ENCODE assay signal across 26 cellular contexts in the genomic region with DNA sequence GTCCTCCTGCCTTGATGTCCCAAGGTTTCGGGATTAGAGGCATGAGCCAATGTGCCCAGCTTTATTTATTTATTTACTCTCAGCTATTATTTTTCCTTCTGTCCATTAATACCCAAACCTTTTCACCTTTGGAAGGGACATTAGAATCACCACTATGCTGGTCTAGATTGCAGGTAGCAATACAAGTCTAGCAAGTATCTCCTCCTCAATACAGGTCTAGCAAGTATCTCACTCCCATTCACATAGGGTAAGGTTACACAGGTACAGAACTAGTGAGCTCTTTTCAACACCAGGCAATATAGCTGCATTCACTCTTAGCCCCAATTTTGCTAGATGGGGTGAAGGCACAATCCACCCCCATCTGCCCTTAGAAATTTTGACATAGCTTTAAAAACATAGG.
"Had no signal": no experiment of that assay in that cellular context is flagged by ENCODE, and none has a peak within 500 bp of the region (broad histone marks: within the 10 kb centered on the region; RNA-seq: fewer than 3 reads in every experiment).

No MANE protein-coding gene starts in this region.

- ATAC-seq: natural killer cell; right lobe of liver; stimulated activated memory B cell treated with anti-CD40 and anti-IgM and Interleukin-4, amounts not matched to agents 10 μg/mL and 1 μg/mL and 100 μg/mL, for 72 hours; stimulated activated naive CD8-positive, alpha-beta T cell treated with anti-CD3 and anti-CD28 coated beads, Interleukin-15, amount 100 ng/mL, for 72 hours; upper lobe of right lung had no signal

- H3K27ac Mint-ChIP-seq: mesothelial cell of epicardium; natural killer cell; nephron progenitor cell; neural progenitor cell; stimulated activated memory B cell treated with anti-CD40 and anti-IgM and Interleukin-4, amounts not matched to agents 10 μg/mL and 1 μg/mL and 100 μg/mL, for 72 hours; stimulated activated naive CD8-positive, alpha-beta T cell treated with anti-CD3 and anti-CD28 coated beads, Interleukin-15, amount 100 ng/mL, for 72 hours had no signal

- H2AFZ ChIP-seq: neural progenitor cell, parathyroid adenoma had no signal

- H3K36me3 ChIP-seq: left ventricle myocardium inferior, neural progenitor cell, neutrophil, right atrium auricular region, right lobe of liver, upper lobe of right lung, uterus had no signal

- H3K27me3 ChIP-seq: neural progenitor cell, neutrophil, right atrium auricular region, right lobe of liver, tibial nerve, upper lobe of right lung, uterus had no signal

- H3K79me2 ChIP-seq: parathyroid adenoma had no signal

- H3K36me3 Mint-ChIP-seq: mesothelial cell of epicardium; naive B cell; natural killer cell; stimulated activated memory B cell treated with anti-CD40 and anti-IgM and Interleukin-4, amounts not matched to agents 10 μg/mL and 1 μg/mL and 100 μg/mL, for 72 hours had no signal

- H3K4me3 Mint-ChIP-seq: mesothelial cell of epicardium; natural killer cell; nephron progenitor cell; neural progenitor cell; stimulated activated memory B cell treated with anti-CD40 and anti-IgM and Interleukin-4, amounts not matched to agents 10 μg/mL and 1 μg/mL and 100 μg/mL, for 72 hours; stimulated activated naive CD8-positive, alpha-beta T cell treated with anti-CD3 and anti-CD28 coated beads, Interleukin-15, amount 100 ng/mL, for 72 hours had no signal

- H3K27me3 Mint-ChIP-seq: naive B cell; stimulated activated memory B cell treated with anti-CD40 and anti-IgM and Interleukin-4, amounts not matched to agents 10 μg/mL and 1 μg/mL and 100 μg/mL, for 72 hours had no signal

- H3K4me2 ChIP-seq: neural progenitor cell, smooth muscle cell had no signal

- DNase-seq: islet precursor cell; left ventricle myocardium inferior; mesendoderm; naive B cell; natural killer cell; nephron progenitor cell; occipital lobe; right lobe of liver; stimulated activated CD4-positive, alpha-beta T cell treated with anti-CD3 and anti-CD28 coated beads, Interleukin-1b, Interleukin-23, amount 100 ng/mL, for 48 hours; stimulated activated CD4-positive, alpha-beta T cell treated with anti-CD3 and anti-CD28 coated beads, Interleukin-2, amount 100 ng/mL, for 48 hours; stimulated activated CD4-positive, alpha-beta T cell treated with anti-CD3 and anti-CD28 coated beads, Interleukin-4, amount 100 ng/mL, for 4 hours; stimulated activated CD8-positive, alpha-beta memory T cell treated with anti-CD3 and anti-CD28 coated beads, Interleukin-4, amount 100 ng/mL, for 48 hours; stimulated activated naive CD4-positive, alpha-beta T cell treated with Interleukin-2 at 50 U/mL for 16 hours; stimulated activated naive CD8-positive, alpha-beta T cell treated with anti-CD3 and anti-CD28 coated beads, Interleukin-15, amount 100 ng/mL, for 72 hours; substantia nigra; upper lobe of right lung; uterus had no signal

- H3K4me1 Mint-ChIP-seq: mesothelial cell of epicardium; natural killer cell; nephron progenitor cell; neural progenitor cell; stimulated activated naive CD8-positive, alpha-beta T cell treated with anti-CD3 and anti-CD28 coated beads, Interleukin-15, amount 100 ng/mL, for 72 hours had no signal

- H3K4me1 ChIP-seq: left ventricle myocardium inferior, parathyroid adenoma, right atrium auricular region, tibial nerve, upper lobe of right lung, uterus had no signal

- H3K4me3 ChIP-seq: left ventricle myocardium inferior, lung, neural progenitor cell, right atrium auricular region, right lobe of liver, smooth muscle cell, tibial nerve, upper lobe of right lung, uterus had no signal

- H3K27ac ChIP-seq: left ventricle myocardium inferior, neural progenitor cell, neutrophil, parathyroid adenoma, right atrium auricular region, right lobe of liver, tibial nerve, upper lobe of right lung, uterus had no signal

- H3K9ac ChIP-seq: neural progenitor cell, parathyroid adenoma had no signal

- H3K9me3 ChIP-seq: neutrophil, right atrium auricular region, right lobe of liver, tibial nerve, upper lobe of right lung, uterus had no signal

- H3K9me3 Mint-ChIP-seq: natural killer cell; neural progenitor cell; stimulated activated memory B cell treated with anti-CD40 and anti-IgM and Interleukin-4, amounts not matched to agents 10 μg/mL and 1 μg/mL and 100 μg/mL, for 72 hours had no signal
